Comparison of ENCODE assay signal across 27 cellular contexts in genomic region chr12:68766646-68767045, GRCh38.
"Had no signal": no experiment of that assay in that cellular context is flagged by ENCODE, and none has a peak within 500 bp of the region (broad histone marks: within the 10 kb centered on the region; RNA-seq: fewer than 3 reads in every experiment).

No MANE protein-coding gene starts in this region.

- H3K4me1 ChIP-seq: left lung, lower lobe of right lung, right atrium auricular region, right lobe of liver, thyroid gland, transverse colon, upper lobe of left lung, vagina had no signal

- H3K27ac ChIP-seq: left lung, lower lobe of right lung, ovary, right atrium auricular region, right lobe of liver, thyroid gland, transverse colon, upper lobe of left lung, vagina had no signal

- DNase-seq: hypothalamus; immature natural killer cell; kidney; left colon; left lung; lower lobe of right lung; mammary epithelial cell; mesendoderm; mucosa of descending colon; naive thymus-derived CD4-positive, alpha-beta T cell; ovary; right lobe of liver; stimulated activated CD4-positive, alpha-beta T cell treated with anti-CD3 and anti-CD28 coated beads, Interleukin-1b, Interleukin-23, amount 100 ng/mL, for 48 hours; stimulated activated CD4-positive, alpha-beta T cell treated with anti-CD3 and anti-CD28 coated beads, Interleukin-2, amount 100 ng/mL, for 48 hours; stimulated activated CD4-positive, alpha-beta T cell treated with anti-CD3 and anti-CD28 coated beads, Interleukin-4, amount 100 ng/mL, for 4 hours; stimulated activated CD8-positive, alpha-beta memory T cell treated with anti-CD3 and anti-CD28 coated beads, Interleukin-4, amount 100 ng/mL, for 48 hours; stimulated activated naive CD4-positive, alpha-beta T cell treated with Interleukin-2 at 50 U/mL for 16 hours; stimulated activated naive CD8-positive, alpha-beta T cell treated with anti-CD3 and anti-CD28 coated beads, Interleukin-15, amount 100 ng/mL, for 72 hours; substantia nigra; thyroid gland; transverse colon; upper lobe of left lung had no signal

- H3K9me3 ChIP-seq: left lung, lower lobe of right lung, mucosa of descending colon, ovary, right atrium auricular region, right lobe of liver, thyroid gland, transverse colon, upper lobe of left lung, vagina had no signal

- H3K4me3 ChIP-seq: left lung, lower lobe of right lung, mucosa of descending colon, ovary, right atrium auricular region, right lobe of liver, smooth muscle cell, thyroid gland, transverse colon, upper lobe of left lung, vagina had no signal

- H3K27me3 ChIP-seq: left lung, ovary, right atrium auricular region, right lobe of liver, thyroid gland, transverse colon, upper lobe of left lung, vagina had no signal

- H3K4me2 ChIP-seq: smooth muscle cell had no signal

- H3K36me3 ChIP-seq: ovary, right atrium auricular region, transverse colon had no signal

- ATAC-seq: left colon; left lung; lower lobe of right lung; mucosa of descending colon; naive thymus-derived CD4-positive, alpha-beta T cell; natural killer cell treated with Interleukin-12 subunit alpha and Interleukin-12 subunit beta and Interleukin-15 and Interleukin-18, amount 100 ng/mL, for 72 hours; right lobe of liver; stimulated activated memory B cell treated with anti-CD40 and anti-IgM and Interleukin-4, amounts not matched to agents 10 μg/mL and 1 μg/mL and 100 μg/mL, for 72 hours; stimulated activated naive CD8-positive, alpha-beta T cell treated with anti-CD3 and anti-CD28 coated beads, Interleukin-15, amount 100 ng/mL, for 72 hours had no signal
